ENCODE assay signal across 10 cellular contexts in genomic region chr19:2700660-2701360, GRCh38. TPM values are rescaled to one million over a fixed set of nuclear protein-coding genes. Genes with fewer than 3 reads are reported as not detected.
DNase-seq lines count a peak whose midpoint lies in the region; ATAC-seq and TF ChIP-seq lines count a peak whose summit lies in the region.
"Had no signal": no experiment of that assay in that cellular context is flagged by ENCODE, and none has a peak within 500 bp of the region (broad histone marks: within the 10 kb centered on the region; RNA-seq: fewer than 3 reads in every experiment).

No MANE protein-coding gene starts in this region.

- peaks cover 40% of the 10 kb centered on the region for H3K4me1 Mint-ChIP-seq in CD4-positive, alpha-beta T cell (ENCODE audit: low read depth)

- H3K27me3 ChIP-seq in CD4-positive, alpha-beta T cell (ENCODE audit: control insufficient read depth, insufficient read depth, low read length): no peaks in the 10 kb centered on the region
- H3K27me3 ChIP-seq in KMS-11 (ENCODE audit: insufficient read depth, low read depth): no peaks in the 10 kb centered on the region
- no peaks in the 10 kb centered on the region for H3K27me3 ChIP-seq in HAP-1 (ENCODE audit: low read depth)
- H3K27me3 ChIP-seq: pancreas, thyroid gland had no signal

- no peak overlapping the region for H3K4me3 ChIP-seq in KMS-11 (IDR thresholded peaks at IDR 0.05; ENCODE audit: insufficient read depth, low read depth, low read length)
- no peak overlapping the region for H3K4me3 ChIP-seq in HAP-1
- H3K4me3 ChIP-seq: thyroid gland had no signal

- no peak overlapping the region for H2AFZ ChIP-seq in KMS-11 (ENCODE audit: low read depth)

- H4K20me1 ChIP-seq in KMS-11 (ENCODE audit: insufficient read depth): no peaks in the 10 kb centered on the region

- ATAC-seq in CD4-positive, alpha-beta T cell (ENCODE audit: poor library complexity): no peak
- ATAC-seq in omental fat pad (ENCODE audit: low FRiP score): no peak
- ATAC-seq: esophagus mucosa, pancreas had no signal

- H3K4me1 ChIP-seq in KMS-11 (ENCODE audit: low read depth, poor library complexity, severe bottlenecking) (peaks cover 42% of the 10 kb centered on the region), HAP-1 (no peaks in the 10 kb centered on the region)
- H3K4me1 ChIP-seq: pancreas had no signal

- H3K9me3 ChIP-seq in CD4-positive, alpha-beta T cell (ENCODE audit: control insufficient read depth, low read length): no peaks in the 10 kb centered on the region
- H3K9me3 ChIP-seq in HAP-1: no peaks in the 10 kb centered on the region
- H3K9me3 ChIP-seq: pancreas, thyroid gland had no signal

- CTCF ChIA-PET in CD4-positive, alpha-beta T cell (lab: Charles Lee): no interaction called here

- H3K27ac Mint-ChIP-seq in CD4-positive, alpha-beta T cell: peak overlapping the region; percentile 0

- peak overlapping the region; percentile 57 for H3K4me3 Mint-ChIP-seq in CD4-positive, alpha-beta T cell

- no peaks in the 10 kb centered on the region; the same call in 1 of the 2 replicates for H3K79me2 ChIP-seq in KMS-11 (ENCODE audit: insufficient read depth, low read depth)

- no peak for DNase-seq in CD4-positive, alpha-beta T cell
- DNase-seq in left kidney (ENCODE audit: low read depth, low spot score): peak; percentile 49
- DNase-seq in DMS53 (lab: John Stamatoyannopoulos, UW): no peak
- DNase-seq in HAP-1 (ENCODE audit: low spot score in 2 of 2): no peak
- no peak for DNase-seq in omental fat pad (ENCODE audit: low spot score)
- DNase-seq: pancreas; stimulated activated CD4-positive, alpha-beta T cell treated with anti-CD3 and anti-CD28 coated beads, Interleukin-4, amount 100 ng/mL, for 1 hour; thyroid gland had no signal

- intact Hi-C loops in CD4-positive, alpha-beta T cell (cut with DNase I, micrococcal nuclease): no loop called here

- H3K36me3 Mint-ChIP-seq in CD4-positive, alpha-beta T cell (ENCODE audit: low read depth): no peaks in the 10 kb centered on the region

- no peaks in the 10 kb centered on the region for H3K36me3 ChIP-seq in KMS-11 (ENCODE audit: insufficient read depth)
- H3K36me3 ChIP-seq in HAP-1 (replicated peaks): no peaks in the 10 kb centered on the region
- H3K36me3 ChIP-seq: pancreas, thyroid gland had no signal

- no peaks in the 10 kb centered on the region for H3K27me3 Mint-ChIP-seq in CD4-positive, alpha-beta T cell

- no peaks in the 10 kb centered on the region for H3K9me3 Mint-ChIP-seq in CD4-positive, alpha-beta T cell

- POLR2A ChIA-PET in CD4-positive, alpha-beta T cell (lab: Charles Lee): interaction anchor here (0.5 to 2.0 kb wide), 3 partner anchors 84 to 224 kb away, joined by 3 to 5 read pairs (median 5); partner anchors contain the start of gene THOP1

- in situ Hi-C loops in HAP-1 (cut with MboI; ENCODE audit: low sequenced_read_pairs): no loop called here

- no peak for TF ChIP-seq CTCF in CD4-positive, alpha-beta T cell (IDR thresholded peaks at IDR 0.05)
- TF ChIP-seq CTCF in KMS-11 (conservative IDR thresholded peaks at IDR 0.05; ENCODE audit: low read depth, low read length) (no peak), omental fat pad (IDR thresholded peaks at IDR 0.05) (no peak)

- no peak overlapping the region for H3K27ac ChIP-seq in CD4-positive, alpha-beta T cell (ENCODE audit: low read depth, low read length)
- no peak overlapping the region for H3K27ac ChIP-seq in KMS-11
- H3K27ac ChIP-seq: pancreas, thyroid gland had no signal

- H3K4me2 ChIP-seq in KMS-11: peak overlapping the region; percentile 61; the same call in 1 of the 2 replicates

- H3K9ac ChIP-seq in KMS-11: no peak overlapping the region

RNA-seq across cellular contexts. Expression of gene GNG7, which starts 1.7 kb away (rescaled TPM):
- 1 to 10 TPM; 5.2 to 5.7 TPM for total RNA-seq in CD4-positive, alpha-beta T cell
- total RNA-seq in omental fat pad: 1 to 10 TPM; 1.3 to 3.9 (median 1.8) TPM

RNA-seq across cellular contexts. Expression of gene DIRAS1, which starts 20.4 kb away (rescaled TPM):
- not detected for total RNA-seq in CD4-positive, alpha-beta T cell
- total RNA-seq in omental fat pad: 1 to 10 TPM in 3 of 4 donors, under 1 TPM in 1; 0.32 to 4.8 (median 2.8) TPM

RNA-seq across cellular contexts. Expression of gene SLC39A3, which starts 39.0 kb away (rescaled TPM):
- total RNA-seq in CD4-positive, alpha-beta T cell: 1 to 10 TPM; 7.6 to 7.9 TPM
- 10 to 100 TPM; 26.0 to 38.0 (median 28.6) TPM for total RNA-seq in omental fat pad
